Comparison of ENCODE assay signal across 8 cellular contexts in the genomic region with DNA sequence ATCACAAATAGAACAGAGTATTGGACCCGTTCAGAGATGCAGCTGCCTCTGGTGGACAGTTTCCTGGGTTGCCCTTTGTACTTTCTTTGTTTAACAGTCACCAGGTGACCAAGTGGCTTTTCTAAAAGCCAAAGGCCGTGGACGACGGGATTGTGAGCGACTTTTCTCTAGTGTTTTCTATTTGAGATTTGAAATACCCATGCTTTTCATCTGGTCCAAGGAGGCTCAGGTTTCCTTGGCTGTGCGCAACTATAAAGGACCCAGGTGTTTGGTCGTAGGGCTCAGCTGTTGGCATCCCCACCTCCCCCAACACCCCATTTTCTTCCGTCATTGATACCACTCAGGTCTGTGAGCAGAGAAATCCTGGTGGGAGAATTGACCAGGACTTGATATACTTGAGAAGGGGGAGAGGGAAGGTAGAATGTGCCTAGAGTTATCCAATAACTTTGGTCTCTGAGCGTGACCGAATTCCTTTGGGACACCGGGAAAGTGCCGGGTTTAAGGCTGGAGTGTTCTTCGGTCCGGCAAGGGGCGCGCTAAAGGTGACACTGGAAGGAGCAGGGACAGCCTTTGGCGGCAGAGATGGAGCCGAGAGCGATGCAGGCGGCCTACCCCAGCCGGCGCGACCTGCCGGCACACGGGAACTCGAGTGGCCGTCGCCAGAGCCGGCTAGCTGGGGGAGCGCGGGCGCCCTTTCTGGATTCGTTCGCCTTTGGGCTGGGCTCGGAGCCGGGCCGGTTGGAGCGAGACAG.
DNase-seq lines count a peak whose midpoint lies in the region; ATAC-seq, FAIRE-seq and TF ChIP-seq lines count a peak whose summit lies in the region.

No MANE protein-coding gene starts in this region.

- H3K18ac ChIP-seq in mesendoderm (ENCODE audit: low read length) = peak overlapping the region; percentile 96

- peak overlapping the region; percentile 98 for H3K4ac ChIP-seq in mesendoderm (ENCODE audit: low read depth, low read length)

- H2BK15ac ChIP-seq in mesendoderm (replicated peaks; ENCODE audit: low read depth) = no peak overlapping the region

- peak; percentile 61 for FAIRE-seq in K562 (lab: Jason Lieb, UNC)

- CTCF ChIA-PET in K562 (lab: Yijun Ruan, JAX; ENCODE audit: low intra/inter-chr PET ratio) = no interaction called here

- WGBS in K562 (ENCODE audit: insufficient coverage, low coverage, missing lambda C conversion rate) = 9% methylated on average over 37 of the region's 38 CpGs
- no CpG with 5 or more reads among the region's 38 CpGs for WGBS in mesendoderm (ENCODE audit: extremely low coverage, insufficient coverage, low lambda C conversion rate)
- 11% methylated on average over 38 of the region's 38 CpGs for WGBS in urinary bladder

- H3K4me1 ChIP-seq in K562 (replicated peaks in 1 of 2; ENCODE audit: control insufficient read depth in 2 of 2, insufficient read depth in 2 of 2, low read length in 2 of 2) = peaks cover 18 to 36% of the 10 kb centered on the region in 2 experiments; a peak in 4 of 5 replicates
- H3K4me1 ChIP-seq in mesendoderm (ENCODE audit: control insufficient read depth, low read depth, low read length) = peaks cover 10% of the 10 kb centered on the region
- H3K4me1 ChIP-seq in urinary bladder (ENCODE audit: insufficient read depth) = no peaks in the 10 kb centered on the region

- H3K79me2 ChIP-seq in K562 (ENCODE audit: control insufficient read depth, insufficient read depth, low read length) = peaks cover 49% of the 10 kb centered on the region
- H3K79me2 ChIP-seq in mesendoderm (ENCODE audit: control insufficient read depth, insufficient read depth, low read length) = peaks cover 39% of the 10 kb centered on the region

- peak overlapping the region; percentile 86 for H2AFZ ChIP-seq in K562 (ENCODE audit: low read depth, low read length)

- peaks cover 14% of the 10 kb centered on the region for H4K20me1 ChIP-seq in K562 (replicated peaks; ENCODE audit: control insufficient read depth, insufficient read depth, low read length)

- H3K36me3 ChIP-seq in K562 (ENCODE audit: control insufficient read depth, insufficient read depth, low read length) (peaks cover 26% of the 10 kb centered on the region), mesendoderm (ENCODE audit: control insufficient read depth, insufficient read depth, low read length) (peaks cover 3% of the 10 kb centered on the region), urinary bladder (ENCODE audit: insufficient read depth) (no peaks in the 10 kb centered on the region)

- peak overlapping the region; percentile 73 for H3K27ac ChIP-seq in K562 (ENCODE audit: extremely low read depth, low read depth, low read length)
- peak overlapping the region; percentile 99 for H3K27ac ChIP-seq in mesendoderm (ENCODE audit: low read depth, low read length)
- peak overlapping the region; percentile 85 for H3K27ac ChIP-seq in urinary bladder (ENCODE audit: low read depth)

- no peaks in the 10 kb centered on the region for H3K9me1 ChIP-seq in K562 (ENCODE audit: control insufficient read depth, insufficient read depth, low read length)

- no peak overlapping the region for H4K5ac ChIP-seq in mesendoderm (ENCODE audit: low read length)

- peak overlapping the region; percentile 63 for H2BK120ac ChIP-seq in mesendoderm (ENCODE audit: low read depth, low read length)

- TF ChIP-seq CTCF in GM12864 (IDR thresholded peaks at IDR 0.05; ENCODE audit: low read depth, low read length, missing control alignments) (no peak), LNCaP clone FGC (IDR thresholded peaks at IDR 0.05; ENCODE audit: control insufficient read depth, extremely low read depth, insufficient read depth) (peak; percentile 19; the same call in 1 of the 2 replicates), K562 (IDR thresholded peaks at IDR 0.05 in 2 of 3, conservative IDR thresholded peaks at IDR 0.05 in 1 of 3; ENCODE audit: insufficient read depth in 2 of 3, low read depth in 1 of 3, low read length in 3 of 3) (peak in 1 of 3 experiments; percentile 16; a peak in 1 of 6 replicates)

- no peak; the same call in 1 of the 2 replicates for TF ChIP-seq POLR2A in K562 (conservative IDR thresholded peaks at IDR 0.05)

- H4K8ac ChIP-seq in mesendoderm (ENCODE audit: low read depth, low read length) = no peak overlapping the region

- TF ChIP-seq RAD21 in K562 (CRISPR knock-in tag; conservative IDR thresholded peaks at IDR 0.05 in 1 of 2, IDR thresholded peaks at IDR 0.05 in 1 of 2) = 0 out of 4 replicates have a peak, but pooled peaks of 1 of the 2 experiments have one; percentile 3

- peak overlapping the region; percentile 83 for H2BK5ac ChIP-seq in mesendoderm (ENCODE audit: low read length)

- H3K79me1 ChIP-seq in mesendoderm (ENCODE audit: low read length) = peaks cover 6% of the 10 kb centered on the region

- H3K4me3 ChIP-seq in GM12864 (ENCODE audit: low read depth, low read length) (peak overlapping the region; percentile 79), LNCaP clone FGC (ENCODE audit: low read depth, low read length) (peak overlapping the region; percentile 70), K562 (peak overlapping the region; percentile 81), mesendoderm (ENCODE audit: low read length) (peak overlapping the region; percentile 38), urinary bladder (ENCODE audit: low read depth, low read length) (peak overlapping the region; percentile 79)

- in situ Hi-C loops in K562 (cut with MboI) = no loop called here

- no peak overlapping the region for H2AK5ac ChIP-seq in mesendoderm (ENCODE audit: low read length)

- no TSS peak for BruUV-seq in K562 (replicated peaks; lab: Mats Ljungman, UMichigan)

- no peak overlapping the region for H3K23ac ChIP-seq in mesendoderm (ENCODE audit: low read length)

- ATAC-seq in K562 = peak; percentile 50
- ATAC-seq in GM18907 (IDR thresholded peaks at IDR 0.05; ENCODE audit: unreplicated experiment) = no peak

- DNase-seq in GM12864 (ENCODE audit: low read depth) = no peak
- DNase-seq in LNCaP clone FGC (ENCODE audit: low read depth) = no peak
- no peak for DNase-seq in K562 (ENCODE audit: extremely low read depth in 1 of 4, low spot score in 3 of 4)
- DNase-seq in mesendoderm = peak; percentile 86
- no peak for DNase-seq in nucleus accumbens (lab: John Stamatoyannopoulos, UW)
- no peak for DNase-seq in activated CD8-positive, alpha-beta memory T cell treated with anti-CD3 and anti-CD28 coated beads for 24 hours

- H3K4me2 ChIP-seq in K562 (ENCODE audit: insufficient read depth, low read length) (peak overlapping the region; percentile 76), mesendoderm (ENCODE audit: low read length) (peak overlapping the region; percentile 80)

- intact Hi-C loops in K562 (cut with micrococcal nuclease) = loop anchor here (2.0 to 10.0 kb wide), 2 partner anchors 15 to 213 kb away; no protein-coding TSS in a partner anchor

- no peaks in the 10 kb centered on the region for H3K9me3 ChIP-seq in K562 (replicated peaks; ENCODE audit: control insufficient read depth, insufficient read depth, low read depth, low read length)

- POLR2A ChIA-PET in K562 (lab: Yijun Ruan, JAX) = interaction anchor here (1.5 to 5.4 kb wide), 5 partner anchors 9 to 21 kb away, joined by 5 to 42 read pairs (median 7); no protein-coding TSS in a partner anchor

- H3K9ac ChIP-seq in K562 (ENCODE audit: insufficient read depth in 1 of 2, low read depth in 2 of 2, low read length in 2 of 2) = peak overlapping the region; percentile 73 to 94
- H3K9ac ChIP-seq in mesendoderm (ENCODE audit: low read length) = peak overlapping the region; percentile 84

- no peak for TF ChIP-seq EP300 in K562 (IDR thresholded peaks at IDR 0.05; ENCODE audit: low read length)

- peak overlapping the region; percentile 92 for H3K56ac ChIP-seq in mesendoderm (ENCODE audit: low read length)

- H3K27me3 ChIP-seq in K562 (ENCODE audit: control insufficient read depth in 2 of 2, insufficient read depth in 2 of 2, low read length in 2 of 2) = no peaks in the 10 kb centered on the region
- no peaks in the 10 kb centered on the region for H3K27me3 ChIP-seq in mesendoderm (ENCODE audit: insufficient read depth, low read length, poor library complexity)

TF ChIP-seq in K562, 482 proteins besides CTCF, POLR2A, EP300 and RAD21 (continues in another document):
- peak in 1 of 2 experiments; percentile 48; a peak in 1 of 4 replicates for TF ChIP-seq SIN3A (IDR thresholded peaks at IDR 0.05; ENCODE audit: borderline replicate concordance in 2 of 2, control insufficient read depth in 1 of 2, low read depth in 2 of 2, low read length in 2 of 2)
- TF ChIP-seq ZKSCAN1 (IDR thresholded peaks at IDR 0.05; ENCODE audit: low read depth, low read length) = peak; percentile 47; the same call in 1 of the 2 replicates
- TF ChIP-seq, protein P1, sequence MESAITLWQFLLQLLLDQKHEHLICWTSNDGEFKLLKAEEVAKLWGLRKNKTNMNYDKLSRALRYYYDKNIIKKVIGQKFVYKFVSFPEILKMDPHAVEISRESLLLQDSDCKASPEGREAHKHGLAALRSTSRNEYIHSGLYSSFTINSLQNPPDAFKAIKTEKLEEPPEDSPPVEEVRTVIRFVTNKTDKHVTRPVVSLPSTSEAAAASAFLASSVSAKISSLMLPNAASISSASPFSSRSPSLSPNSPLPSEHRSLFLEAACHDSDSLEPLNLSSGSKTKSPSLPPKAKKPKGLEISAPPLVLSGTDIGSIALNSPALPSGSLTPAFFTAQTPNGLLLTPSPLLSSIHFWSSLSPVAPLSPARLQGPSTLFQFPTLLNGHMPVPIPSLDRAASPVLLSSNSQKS (CRISPR knock-in tag; IDR thresholded peaks at IDR 0.05) = no peak
- TF ChIP-seq, protein P2, sequence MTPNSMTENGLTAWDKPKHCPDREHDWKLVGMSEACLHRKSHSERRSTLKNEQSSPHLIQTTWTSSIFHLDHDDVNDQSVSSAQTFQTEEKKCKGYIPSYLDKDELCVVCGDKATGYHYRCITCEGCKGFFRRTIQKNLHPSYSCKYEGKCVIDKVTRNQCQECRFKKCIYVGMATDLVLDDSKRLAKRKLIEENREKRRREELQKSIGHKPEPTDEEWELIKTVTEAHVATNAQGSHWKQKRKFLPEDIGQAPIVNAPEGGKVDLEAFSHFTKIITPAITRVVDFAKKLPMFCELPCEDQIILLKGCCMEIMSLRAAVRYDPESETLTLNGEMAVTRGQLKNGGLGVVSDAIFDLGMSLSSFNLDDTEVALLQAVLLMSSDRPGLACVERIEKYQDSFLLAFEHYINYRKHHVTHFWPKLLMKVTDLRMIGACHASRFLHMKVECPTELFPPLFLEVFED (CRISPR knock-in tag; conservative IDR thresholded peaks at IDR 0.05) = no peak
- TF ChIP-seq TCFL5 (CRISPR knock-in tag; conservative IDR thresholded peaks at IDR 0.05) = no peak
- TF ChIP-seq SP1 (CRISPR knock-in tag; IDR thresholded peaks at IDR 0.05) = peak; percentile 12
- no peak for TF ChIP-seq ZNF134 (CRISPR knock-in tag; conservative IDR thresholded peaks at IDR 0.05)
- no peak for TF ChIP-seq PPARD (CRISPR knock-in tag; IDR thresholded peaks at IDR 0.05)
- no peak for TF ChIP-seq TBL1XR1 (IDR thresholded peaks at IDR 0.05; ENCODE audit: low read length in 2 of 2)
- no peak for TF ChIP-seq ELF1 (tag; IDR thresholded peaks at IDR 0.05)
- TF ChIP-seq ATF1 (CRISPR knock-in tag; IDR thresholded peaks at IDR 0.05) = no peak
- 0 out of 2 replicates have a peak, but pooled peaks have one; percentile 9 for TF ChIP-seq ATF1 (tag; IDR thresholded peaks at IDR 0.05)
- TF ChIP-seq KDM5B (IDR thresholded peaks at IDR 0.05; ENCODE audit: insufficient replicate concordance, low read depth, low read length) = peak; percentile 29
